Comparison of ENCODE assay signal across 28 cellular contexts in genomic region chr20:5234978-5235377, GRCh38.
A peak's percentile ranks its signal among the peaks of the same experiment; 100 is the strongest.
DNase-seq lines count a peak whose midpoint lies in the region; ATAC-seq, FAIRE-seq and TF ChIP-seq lines count a peak whose summit lies in the region.
"Had no signal": no experiment of that assay in that cellular context is flagged by ENCODE, and none has a peak within 500 bp of the region (broad histone marks: within the 10 kb centered on the region; RNA-seq: fewer than 3 reads in every experiment).

No MANE protein-coding gene starts in this region.

- DNase-seq in frontal cortex (ENCODE audit: low spot score in 2 of 2) (no peak), HepG2 (ENCODE audit: low spot score) (no peak), right lobe of liver (no peak), NCI-H510A (lab: John Stamatoyannopoulos, UW) (no peak), ureter (ENCODE audit: low spot score) (no peak), adrenal gland (no peak), nephron progenitor cell (no peak)
- DNase-seq: 8988T; ACHN; BE2C; C1 segment of cervical spinal cord; CD4-positive, alpha-beta memory T cell; CD4-positive, CD25-positive, alpha-beta regulatory T cell; CD8-positive, alpha-beta memory T cell; COR-L47; DMS 273 treated with DMSO at 0.1 percent for 48 hours; DMS153; DMS53; DMS79; DND-41; EL; GDM1 had no signal

- TF ChIP-seq CTCF in HepG2 (CRISPR knock-in tag; IDR thresholded peaks at IDR 0.05) (no peak), right lobe of liver (IDR thresholded peaks at IDR 0.05) (no peak), adrenal gland (IDR thresholded peaks at IDR 0.05) (no peak), nephron progenitor cell (IDR thresholded peaks at IDR 0.05) (no peak)

- H3K27ac ChIP-seq in HepG2 (ENCODE audit: extremely low read length, insufficient read depth, low read length) (no peak overlapping the region), right lobe of liver (no peak overlapping the region), adrenal gland (no peak overlapping the region)
- H3K27ac ChIP-seq: BLaER1 had no signal

- intact Hi-C loops in HepG2 (cut with micrococcal nuclease; ENCODE audit: unreplicated experiment) (no loop called here), right lobe of liver (cut with DNase I) (no loop called here), adrenal gland (cut with DNase I) (no loop called here)

- TF ChIP-seq EP300 in HepG2 (IDR thresholded peaks at IDR 0.05; ENCODE audit: low read depth in 2 of 2, low read length in 2 of 2): no peak
- no peak for TF ChIP-seq EP300 in HepG2 (CRISPR knock-in tag; IDR thresholded peaks at IDR 0.05; ENCODE audit: borderline replicate concordance)

- peaks cover 26% of the 10 kb centered on the region for H3K27me3 Mint-ChIP-seq in nephron progenitor cell (ENCODE audit: low read depth, poor library complexity)

- H3K9me3 Mint-ChIP-seq in nephron progenitor cell: peaks cover 17% of the 10 kb centered on the region

- H3K9me3 ChIP-seq in HepG2 (ENCODE audit: low read length) (no peaks in the 10 kb centered on the region), right lobe of liver (no peaks in the 10 kb centered on the region), adrenal gland (replicated peaks in 1 of 3) (no peaks in the 10 kb centered on the region)
- H3K9me3 ChIP-seq: BE2C had no signal

- no peak overlapping the region for H3K4me3 ChIP-seq in HepG2 (replicated peaks in 1 of 3; ENCODE audit: insufficient read depth in 1 of 3, low read depth in 2 of 3, low read length in 3 of 3)
- no peak overlapping the region for H3K4me3 ChIP-seq in right lobe of liver
- no peak overlapping the region for H3K4me3 ChIP-seq in adrenal gland
- H3K4me3 ChIP-seq: BLaER1, GM12878 had no signal

- POLR2A ChIA-PET in HepG2 (lab: Yijun Ruan, JAX): no interaction called here

- in situ Hi-C loops in HepG2 (cut with HindIII; ENCODE audit: extremely low pct_ligation_motif_present, low pct_unique_long_range_greater_than_20kb): no loop called here

- H4K20me1 ChIP-seq in HepG2 (ENCODE audit: insufficient read depth, low read length): no peaks in the 10 kb centered on the region
- H4K20me1 ChIP-seq: BLaER1 had no signal

- H3K79me2 ChIP-seq in HepG2 (ENCODE audit: insufficient read depth, low read length): no peaks in the 10 kb centered on the region

- FAIRE-seq in frontal cortex (lab: Jason Lieb, UNC) (peak; percentile 33), HepG2 (lab: Jason Lieb, UNC) (no peak)
- FAIRE-seq: A204.1, GM12878, GM12892, GM18507 had no signal

- no peak overlapping the region for H2AFZ ChIP-seq in HepG2 (ENCODE audit: low read length)

- no peak overlapping the region for H3K4me3 Mint-ChIP-seq in nephron progenitor cell
- H3K4me3 Mint-ChIP-seq: CD14-positive monocyte; CD4-positive, alpha-beta memory T cell; CD4-positive, CD25-positive, alpha-beta regulatory T cell; CD8-positive, alpha-beta memory T cell had no signal

- no peak overlapping the region for H3K9ac ChIP-seq in HepG2 (ENCODE audit: insufficient read depth, low read depth, low read length)
- H3K9ac ChIP-seq: BLaER1 had no signal

- no peak for TF ChIP-seq RAD21 in HepG2 (CRISPR knock-in tag; IDR thresholded peaks at IDR 0.05)

- no peaks in the 10 kb centered on the region for H3K4me1 ChIP-seq in HepG2 (ENCODE audit: insufficient read depth, low read length)
- peaks cover 0 to 24% (median 5%) of the 10 kb centered on the region in 4 donors for H3K4me1 ChIP-seq in right lobe of liver
- no peaks in the 10 kb centered on the region for H3K4me1 ChIP-seq in adrenal gland (replicated peaks in 1 of 2)
- H3K4me1 ChIP-seq: BE2C had no signal

- H3K4me1 Mint-ChIP-seq in nephron progenitor cell: no peaks in the 10 kb centered on the region
- H3K4me1 Mint-ChIP-seq: CD14-positive monocyte; CD4-positive, alpha-beta memory T cell; CD4-positive, CD25-positive, alpha-beta regulatory T cell had no signal

- no TSS peak for BruUV-seq in HepG2 (replicated peaks; lab: Mats Ljungman, UMichigan)

- no peak overlapping the region for H3K27ac Mint-ChIP-seq in nephron progenitor cell
- H3K27ac Mint-ChIP-seq: CD14-positive monocyte; CD4-positive, alpha-beta memory T cell; CD4-positive, CD25-positive, alpha-beta regulatory T cell had no signal

- H3K36me3 Mint-ChIP-seq in nephron progenitor cell (ENCODE audit: low read depth): no peaks in the 10 kb centered on the region
- H3K36me3 Mint-ChIP-seq: CD14-positive monocyte; CD4-positive, alpha-beta memory T cell had no signal

- H3K4me2 ChIP-seq in HepG2 (ENCODE audit: low read depth, low read length): no peak overlapping the region
- H3K4me2 ChIP-seq: BLaER1 had no signal

- CTCF ChIA-PET in HepG2 (lab: Yijun Ruan, JAX; ENCODE audit: low intra/inter-chr PET ratio, low total read pairs): no interaction called here

- H3K36me3 ChIP-seq in HepG2 (replicated peaks in 1 of 2; ENCODE audit: control insufficient read depth in 1 of 2, insufficient read depth in 2 of 2, low read length in 2 of 2) (no peaks in the 10 kb centered on the region), right lobe of liver (no peaks in the 10 kb centered on the region), adrenal gland (replicated peaks in 1 of 2) (no peaks in the 10 kb centered on the region)
- H3K36me3 ChIP-seq: BE2C, BLaER1 had no signal

- 1% methylated on average over 1 of the region's 1 CpG for WGBS in HepG2 (ENCODE audit: low lambda C conversion rate)
- WGBS in right lobe of liver (ENCODE audit: insufficient coverage, low coverage, low lambda C conversion rate, missing lambda C conversion rate): 19% methylated on average over 1 of the region's 1 CpG
- 53 to 64% (median 61%) methylated on average over 1 of the region's 1 CpG for whole genome bisulfite sequencing in adrenal gland, 4 donors

- ATAC-seq in HepG2: no peak
- peak; percentile 44 to 82 (median 70) for ATAC-seq in right lobe of liver
- ATAC-seq: GM12878 had no signal

- no peaks in the 10 kb centered on the region for H3K27me3 ChIP-seq in HepG2 (ENCODE audit: control insufficient read depth in 1 of 2, insufficient read depth in 2 of 2, low read length in 2 of 2)
- H3K27me3 ChIP-seq in right lobe of liver: no peaks in the 10 kb centered on the region
- no peaks in the 10 kb centered on the region for H3K27me3 ChIP-seq in adrenal gland
- H3K27me3 ChIP-seq: BLaER1 had no signal

- TF ChIP-seq POLR2A in HepG2 (IDR thresholded peaks at IDR 0.05; ENCODE audit: insufficient read depth in 1 of 2, low read depth in 2 of 2, low read length in 2 of 2) (no peak), right lobe of liver (IDR thresholded peaks at IDR 0.05) (no peak), adrenal gland (IDR thresholded peaks at IDR 0.05) (no peak)

TF ChIP-seq in HepG2, 621 proteins besides CTCF, POLR2A, EP300 and RAD21:
- TF ChIP-seq CEBPB (IDR thresholded peaks at IDR 0.05; ENCODE audit: borderline replicate concordance, low read depth, low read length): peak; percentile 60
- no peak for TF ChIP-seq RXRA (CRISPR knock-in tag; IDR thresholded peaks at IDR 0.05)
